ENCODE assay signal across 8 cellular contexts in the genomic region with DNA sequence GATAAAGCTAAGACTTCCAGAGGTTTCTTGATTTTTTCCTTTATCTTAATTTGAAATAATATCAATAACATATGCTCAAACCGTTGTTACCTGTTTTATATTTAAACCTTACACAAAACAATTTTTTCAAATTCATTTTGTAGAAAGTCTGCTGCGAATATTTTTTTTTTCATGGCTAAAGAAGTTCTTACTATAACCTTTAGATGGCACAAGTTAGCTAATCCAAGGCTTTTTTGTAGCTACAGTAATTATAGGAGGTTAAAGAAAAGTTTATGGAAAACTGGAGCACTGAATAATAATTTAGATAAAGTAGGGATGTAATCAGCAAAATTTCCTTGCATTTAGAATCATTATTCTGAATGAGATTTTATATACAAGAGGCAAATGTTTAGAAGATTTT.
DNase-seq lines count a peak whose midpoint lies in the region; ATAC-seq and TF ChIP-seq lines count a peak whose summit lies in the region.

No MANE protein-coding gene starts in this region.

- H3K4me1 Mint-ChIP-seq in Caco-2 (ENCODE audit: low read depth, unreplicated experiment): peaks cover 13% of the 10 kb centered on the region
- no peaks in the 10 kb centered on the region for H3K4me1 Mint-ChIP-seq in T-cell

- CTCF ChIA-PET in Caco-2 (lab: Charles Lee) (interaction anchor here (1.0 to 1.8 kb wide), 8 partner anchors 52 to 359 kb away, joined by 3 to 57 read pairs (median 4); no protein-coding TSS in a partner anchor), T-cell (lab: Charles Lee) (no interaction called here)

- BruUV-seq in Caco-2 (replicated peaks; lab: Mats Ljungman, UMichigan): no TSS peak

- H3K9me3 ChIP-seq in Caco-2 (no peaks in the 10 kb centered on the region), left lung (no peaks in the 10 kb centered on the region)

- ATAC-seq in left lung (peak; percentile 95), T-cell (replicated peaks in 1 of 4) (no peak), GM18520 (IDR thresholded peaks at IDR 0.05; ENCODE audit: unreplicated experiment) (no peak), GM21390 (IDR thresholded peaks at IDR 0.05; ENCODE audit: unreplicated experiment) (no peak)

- peak; percentile 64 for TF ChIP-seq CTCF in Caco-2 (IDR thresholded peaks at IDR 0.05; ENCODE audit: insufficient read depth in 1 of 2, low read depth in 1 of 2, low read length in 1 of 2, severe bottlenecking in 1 of 2, unreplicated experiment in 1 of 2)
- peak; percentile 10 to 64 for TF ChIP-seq CTCF in left lung (IDR thresholded peaks at IDR 0.05)

- intact Hi-C loops in Caco-2 (cut with micrococcal nuclease; ENCODE audit: unreplicated experiment) (loop anchor here (1.0 kb wide), 6 partner anchors 53 to 361 kb away; no protein-coding TSS in a partner anchor), left lung (cut with DNase I) (no loop called here)

- H3K4me3 Mint-ChIP-seq in Caco-2 (ENCODE audit: unreplicated experiment) (no peak overlapping the region), T-cell (no peak overlapping the region)

- H3K36me3 Mint-ChIP-seq in Caco-2 (ENCODE audit: insufficient read depth, unreplicated experiment) (no peaks in the 10 kb centered on the region), T-cell (no peaks in the 10 kb centered on the region)

- H3K27ac ChIP-seq in left lung: no peak overlapping the region

- H3K27ac Mint-ChIP-seq in Caco-2 (ENCODE audit: unreplicated experiment): peak overlapping the region; percentile 18
- H3K27ac Mint-ChIP-seq in T-cell: no peak overlapping the region

- peaks cover 7% of the 10 kb centered on the region for H3K4me1 ChIP-seq in Caco-2
- peaks cover 4 to 6% of the 10 kb centered on the region in 2 donors for H3K4me1 ChIP-seq in left lung

- H3K4me3 ChIP-seq in Caco-2 (ENCODE audit: low read depth, low read length) (no peak overlapping the region), left lung (no peak overlapping the region)

- H3K36me3 ChIP-seq in Caco-2 (ENCODE audit: control insufficient read depth, insufficient read depth, low read length): no peaks in the 10 kb centered on the region
- no peaks in the 10 kb centered on the region for H3K36me3 ChIP-seq in left lung

- peaks cover 8% of the 10 kb centered on the region for H3K9me3 Mint-ChIP-seq in Caco-2 (ENCODE audit: unreplicated experiment)
- peaks cover 0 to 4% (median 0%) of the 10 kb centered on the region in 3 donors for H3K9me3 Mint-ChIP-seq in T-cell

- H3K27me3 ChIP-seq in Caco-2 (replicated peaks; ENCODE audit: control insufficient read depth, insufficient read depth, low read length) (no peaks in the 10 kb centered on the region), left lung (no peaks in the 10 kb centered on the region)

- DNase-seq in Caco-2: peak in 1 of 2 experiments; percentile 14
- DNase-seq in Kasumi-1 (lab: John Stamatoyannopoulos, UW): peak; percentile 28 to 57
- peak; percentile 14 for DNase-seq in amniotic stem cell (lab: John Stamatoyannopoulos, UW)
- DNase-seq in left lung: no peak
- DNase-seq in T-cell: no peak
- no peak for DNase-seq in central memory CD4-positive, alpha-beta T cell

- POLR2A ChIA-PET in Caco-2 (lab: Charles Lee) (interaction anchor here (0.7 kb wide), 1 partner anchor 27 kb away, joined by 3 read pairs; no protein-coding TSS in a partner anchor), T-cell (lab: Charles Lee) (no interaction called here)

- H3K27me3 Mint-ChIP-seq in Caco-2 (ENCODE audit: insufficient read depth, unreplicated experiment) (no peaks in the 10 kb centered on the region), T-cell (peaks cover 10 to 19% of the 10 kb centered on the region in 2 donors)

Comparison
In these comparisons a context has a peak if more than half of its experiments do, and no peak if none do; other contexts are left out.
1. DNase-seq: peak in Kasumi-1 (2 of 2) and amniotic stem cell (single experiment); none in left lung (0 of 2), T-cell (0 of 34) and central memory CD4-positive, alpha-beta T cell (single experiment).